In the genomic region with DNA sequence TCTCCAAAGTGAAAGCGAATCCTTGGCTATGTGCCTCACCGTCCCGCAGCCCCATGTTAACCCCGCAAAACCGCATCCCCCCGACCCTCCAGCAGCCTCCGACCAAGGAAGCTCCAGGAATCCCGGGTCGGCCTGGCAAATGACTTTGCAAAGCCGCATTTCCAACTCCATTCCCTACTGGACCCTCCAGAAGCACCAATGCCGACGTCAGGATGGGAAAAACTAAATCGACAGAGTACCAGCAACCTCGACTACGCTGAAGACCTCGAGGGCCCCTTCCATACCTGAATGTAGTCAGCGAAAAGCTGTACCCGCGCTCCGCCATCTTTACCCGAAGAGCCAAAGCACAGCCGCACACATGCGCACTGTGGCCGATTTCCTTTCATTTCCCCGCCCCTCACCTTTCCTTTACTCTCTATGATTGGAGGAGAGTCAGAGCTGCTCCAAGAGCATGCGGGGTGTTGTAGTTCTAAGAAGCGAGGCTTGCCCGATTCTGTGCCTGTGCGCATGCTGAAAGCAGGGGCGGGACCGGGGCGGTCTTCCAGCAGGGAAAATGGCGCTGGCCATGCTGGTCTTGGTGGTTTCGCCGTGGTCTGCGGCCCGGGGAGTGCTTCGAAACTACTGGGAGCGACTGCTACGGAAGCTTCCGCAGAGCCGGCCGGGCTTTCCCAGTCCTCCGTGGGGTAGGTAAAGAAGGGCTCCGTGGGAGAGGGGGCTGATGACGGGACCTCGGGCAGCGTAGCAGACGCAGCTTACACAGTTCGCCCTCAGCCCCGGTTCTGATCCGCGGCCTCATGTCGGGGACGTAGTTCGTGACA, we compare ENCODE assay signal across 8 cellular contexts. TPM values are rescaled to one million over a fixed set of nuclear protein-coding genes. Genes with fewer than 3 reads are reported as not detected.
DNase-seq lines count a peak whose midpoint lies in the region; ATAC-seq and TF ChIP-seq lines count a peak whose summit lies in the region.

A gene (plus strand): TSS at position 543 of the 818 bp plus-strand sequence. CDS start 11 bp downstream, at position 554.
A gene (minus strand): TSS at position 341 of the 818 bp plus-strand sequence. CDS start 16 bp downstream, at position 325.

- WGBS in lung, 2 donors: 0% methylated on average over 56 of the region's 56 CpGs

- no peaks in the 10 kb centered on the region for H3K27me3 Mint-ChIP-seq in CD8-positive, alpha-beta memory T cell

- peak; percentile 99 for ATAC-seq in GM19468 (IDR thresholded peaks at IDR 0.05; ENCODE audit: extremely low read depth, unreplicated experiment)
- peak; percentile 100 for ATAC-seq in lung (ENCODE audit: insufficient read depth, low FRiP score)

- peaks cover 49% of the 10 kb centered on the region for H3K4me1 ChIP-seq in CD8-positive, alpha-beta memory T cell (ENCODE audit: insufficient read depth, low read length)
- peaks cover 4 to 21% of the 10 kb centered on the region in 2 donors for H3K4me1 ChIP-seq in lung (ENCODE audit: control insufficient read depth in 2 of 2, insufficient read depth in 2 of 2, low read length in 2 of 2)

- CTCF ChIA-PET in CD8-positive, alpha-beta memory T cell (lab: Charles Lee): interaction anchor here (0.8 to 4.6 kb wide), 8 partner anchors 10 to 906 kb away, joined by 3 to 31 read pairs (median 5); a partner anchor contains a TSS

- peak within 1 kb of the TSS; percentile 98 for H3K4me3 ChIP-seq in CD8-positive, alpha-beta memory T cell (ENCODE audit: low read length)
- H3K4me3 ChIP-seq in lung: peak within 1 kb of the TSS; percentile 89

- H3K36me3 Mint-ChIP-seq in CD8-positive, alpha-beta memory T cell: peaks cover 0 to 47% (median 4%) of the 10 kb centered on the region in 3 donors

- H3K9me3 Mint-ChIP-seq in CD8-positive, alpha-beta memory T cell: no peaks in the 10 kb centered on the region

- H3K9me3 ChIP-seq in CD8-positive, alpha-beta memory T cell (ENCODE audit: low read length): no peaks in the 10 kb centered on the region
- H3K9me3 ChIP-seq in lung (ENCODE audit: control insufficient read depth in 2 of 2, insufficient read depth in 1 of 2, low read length in 1 of 2): no peaks in the 10 kb centered on the region

- POLR2A ChIA-PET in CD8-positive, alpha-beta memory T cell (lab: Charles Lee): interaction anchor here (0.5 to 2.2 kb wide), 9 partner anchors 8 to 822 kb away, joined by 3 to 17 read pairs (median 4); a partner anchor contains a TSS

- peak; percentile 91 to 97 (median 94) for DNase-seq in CD8-positive, alpha-beta memory T cell
- peak; percentile 97 for DNase-seq in HS-5 (ENCODE audit: low read depth)
- DNase-seq in NK-92 treated with Interleukin-12 subunit alpha and Interleukin-12 subunit beta, amount 100 ng/mL, for 24 hours (lab: John Stamatoyannopoulos, UW): peak; percentile 90
- peak; percentile 95 for DNase-seq in activated CD8-positive, alpha-beta memory T cell treated with anti-CD3 and anti-CD28 coated beads for 24 hours
- DNase-seq in effector CD8-positive, alpha-beta T cell (lab: John Stamatoyannopoulos, UW): peak; percentile 91
- peak; percentile 97 for DNase-seq in lung (ENCODE audit: low spot score)
- DNase-seq in stimulated activated CD4-positive, alpha-beta T cell treated with anti-CD3 and anti-CD28 coated beads, TNF-alpha, amount 100 ng/mL, for 4 hours (ENCODE audit: low read depth in 3 of 3): peak; percentile 77 to 93 (median 89)

- H3K4me3 Mint-ChIP-seq in CD8-positive, alpha-beta memory T cell: peak within 1 kb of the TSS; percentile 95 to 100 (median 99)

- H3K27ac ChIP-seq in CD8-positive, alpha-beta memory T cell (ENCODE audit: low read depth, low read length): peak within 1 kb of the TSS; percentile 88
- peak within 1 kb of the TSS; percentile 93 to 95 for H3K27ac ChIP-seq in lung (ENCODE audit: low read depth in 1 of 2, low read length in 1 of 2)

- H3K36me3 ChIP-seq in CD8-positive, alpha-beta memory T cell (ENCODE audit: insufficient read depth, low read length): peaks cover 5% of the 10 kb centered on the region
- H3K36me3 ChIP-seq in lung (ENCODE audit: control insufficient read depth in 2 of 2, insufficient read depth in 2 of 2, low read length in 2 of 2): peaks cover 3 to 10% of the 10 kb centered on the region in 2 donors

- TF ChIP-seq CTCF in lung (IDR thresholded peaks at IDR 0.05; ENCODE audit: control extremely low read depth, extremely low read depth): no peak

- H3K27me3 ChIP-seq in CD8-positive, alpha-beta memory T cell (ENCODE audit: insufficient read depth, low read length, poor library complexity, severe bottlenecking): no peaks in the 10 kb centered on the region
- H3K27me3 ChIP-seq in lung (ENCODE audit: control insufficient read depth, insufficient read depth): no peaks in the 10 kb centered on the region

- peak within 1 kb of the TSS; percentile 83 to 100 (median 98) for H3K27ac Mint-ChIP-seq in CD8-positive, alpha-beta memory T cell

- peaks cover 65 to 87% (median 80%) of the 10 kb centered on the region in 3 donors for H3K4me1 Mint-ChIP-seq in CD8-positive, alpha-beta memory T cell

RNA-seq across cellular contexts. Expression of the first gene that starts in this region (rescaled TPM):
- 10 to 100 TPM; 74.6 to 79.5 TPM for total RNA-seq in CD8-positive, alpha-beta memory T cell
- 49.9 TPM for polyA plus RNA-seq in CD8-positive, alpha-beta memory T cell
- 10 to 100 TPM; 34.4 to 54.4 TPM for total RNA-seq in lung
- polyA plus RNA-seq in lung: 100 to 1,000 TPM in 1 of 2 donors, 10 to 100 TPM in 1; 62.8 to 111 TPM

RNA-seq across cellular contexts. Expression of the second gene that starts in this region (rescaled TPM):
- 100 to 1,000 TPM; 176 to 179 TPM for total RNA-seq in CD8-positive, alpha-beta memory T cell
- 238 TPM for polyA plus RNA-seq in CD8-positive, alpha-beta memory T cell
- total RNA-seq in lung: 10 to 100 TPM; 41.0 to 72.7 TPM
- 100 to 1,000 TPM; 123 to 125 TPM for polyA plus RNA-seq in lung

Comparison
In these comparisons a context has a peak if more than half of its experiments do, and no peak if none do; other contexts are left out.
1. Peak in every context shown above with its lines: DNase-seq, ATAC-seq, H3K4me3 ChIP-seq and H3K27ac ChIP-seq.